Comparison of ENCODE assay signal across 20 cellular contexts in the genomic region with DNA sequence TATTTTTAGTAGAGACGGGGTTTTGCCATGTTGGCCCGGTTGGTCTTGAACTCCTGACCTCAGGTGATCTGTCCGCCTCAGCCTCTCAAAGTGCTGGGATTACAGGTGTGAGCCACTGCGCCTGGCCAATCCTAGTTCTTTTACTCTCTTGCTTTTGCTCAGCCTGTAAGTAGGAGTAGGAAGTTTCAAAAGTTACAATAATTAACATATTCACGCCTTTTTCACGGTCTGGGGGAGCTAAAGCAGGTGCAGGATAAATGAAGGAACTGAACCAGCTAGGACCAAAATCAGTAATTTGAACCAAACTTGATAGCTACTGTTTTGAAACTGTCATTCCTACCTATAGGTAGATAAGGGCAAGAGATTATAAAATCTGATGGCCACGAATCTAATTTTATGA.
"Had no signal": no experiment of that assay in that cellular context is flagged by ENCODE, and none has a peak within 500 bp of the region (broad histone marks: within the 10 kb centered on the region; RNA-seq: fewer than 3 reads in every experiment).

No MANE protein-coding gene starts in this region.

- ATAC-seq: Right ventricle myocardium inferior, SK-N-SH treated with all-trans-retinoic acid at 6 μM for 48 hours had no signal

- DNase-seq: KBM-7, NCI-H1048, NCI-H1105, NCI-H1417, NCI-H1436 treated with DMSO at 0.1 percent for 48 hours, NCI-H1694, NCI-H1930, NCI-H2081, NCI-H2171, NCI-H226, NCI-H446, NCI-H510A, NCI-H524 treated with DMSO at 0.1 percent for 48 hours, OCI-M1, PC-9, Peyer's patch, SHP77 treated with DMSO at 0.1 percent for 48 hours, SJCRH30 had no signal
